ENCODE assay signal across 1 cellular context in genomic region chr11:70756341-70756740, GRCh38.
TF ChIP-seq lines count a peak whose summit lies in the region.

No MANE protein-coding gene starts in this region.

TF ChIP-seq in GM23338, 12 proteins besides CTCF, POLR2A, EP300 and RAD21 (continued from another document):
- TF ChIP-seq REST (IDR thresholded peaks at IDR 0.05; ENCODE audit: unreplicated experiment) = no peak
- no peak for TF ChIP-seq EZH2phosphoT487 (IDR thresholded peaks at IDR 0.05; ENCODE audit: unreplicated experiment)
- TF ChIP-seq ZNF114 (CRISPR knock-in tag; IDR thresholded peaks at IDR 0.05) = no peak
- TF ChIP-seq CREB1 (CRISPR knock-in tag; IDR thresholded peaks at IDR 0.05; ENCODE audit: low read depth) = no peak
